Comparison of ENCODE assay signal across 18 cellular contexts in the genomic region with DNA sequence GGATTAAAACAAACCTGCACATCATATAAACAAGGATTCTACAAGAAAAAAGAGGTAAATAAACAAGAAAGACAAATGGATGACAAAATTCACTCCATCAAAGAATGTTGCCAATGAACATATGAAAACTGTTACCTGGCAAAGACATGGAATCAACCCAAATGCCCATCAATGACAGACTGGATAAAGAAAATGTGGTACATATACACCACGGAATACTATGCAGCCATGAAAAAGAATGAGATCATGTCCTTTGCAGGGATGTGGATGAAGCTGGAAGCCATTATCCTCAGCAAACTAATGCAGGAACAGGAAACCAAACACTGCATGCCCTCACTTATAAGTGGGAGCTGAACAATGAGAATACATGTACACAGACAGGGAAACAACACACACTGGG. TPM values are rescaled to one million over a fixed set of nuclear protein-coding genes. Genes with fewer than 3 reads are reported as not detected.
"Had no signal": no experiment of that assay in that cellular context is flagged by ENCODE, and none has a peak within 500 bp of the region (broad histone marks: within the 10 kb centered on the region; RNA-seq: fewer than 3 reads in every experiment).

No MANE protein-coding gene starts in this region.

RNA-seq across cellular contexts. Expression of a gene that starts 4.6 kb away (rescaled TPM):
- total RNA-seq: kidney, kidney epithelial cell, left colon, left lobe of liver, left ventricle myocardium inferior, left ventricle myocardium superior, liver, lower leg skin, lower lobe of right lung, lung, lung microvascular endothelial cell, mammary epithelial cell, mesenteric fat pad, mesothelial cell of epicardium, mononuclear cell, myocyte had no signal
- polyA plus RNA-seq: immature natural killer cell, keratinocyte, liver, lung, mammary epithelial cell had no signal
